Comparison of ENCODE assay signal across 19 cellular contexts in genomic region chr18:25288340-25288955, GRCh38.
DNase-seq lines count a peak whose midpoint lies in the region.
"Had no signal": no experiment of that assay in that cellular context is flagged by ENCODE, and none has a peak within 500 bp of the region (broad histone marks: within the 10 kb centered on the region; RNA-seq: fewer than 3 reads in every experiment).

No MANE protein-coding gene starts in this region.

- H3K79me1 ChIP-seq in mesenchymal stem cell (replicated peaks; ENCODE audit: low read length, poor library complexity, severe bottlenecking), result peaks cover 26% of the 10 kb centered on the region

- H3K27me3 ChIP-seq in MG63 (no peaks in the 10 kb centered on the region), mesenchymal stem cell (ENCODE audit: control insufficient read depth in 1 of 2, insufficient read depth in 1 of 2, low read length in 2 of 2) (no peaks in the 10 kb centered on the region), subcutaneous abdominal adipose tissue (ENCODE audit: control insufficient read depth in 5 of 5, insufficient read depth in 4 of 5, low read length in 5 of 5) (no peaks in the 10 kb centered on the region)
- H3K27me3 ChIP-seq: tibial artery had no signal

- no peak overlapping the region for H3K18ac ChIP-seq in mesenchymal stem cell (ENCODE audit: low read depth in 1 of 2, low read length in 2 of 2)

- H3K9me3 ChIP-seq in MG63 (no peaks in the 10 kb centered on the region), mesenchymal stem cell (ENCODE audit: control insufficient read depth, low read length) (no peaks in the 10 kb centered on the region), subcutaneous abdominal adipose tissue (ENCODE audit: control insufficient read depth in 5 of 5, low read length in 5 of 5) (no peaks in the 10 kb centered on the region)
- H3K9me3 ChIP-seq: Caco-2, tibial artery had no signal

- H3K23ac ChIP-seq in mesenchymal stem cell (ENCODE audit: low read length in 2 of 2), result no peak overlapping the region

- no peak overlapping the region for H4K8ac ChIP-seq in mesenchymal stem cell (ENCODE audit: low read length)

- H3K36me3 ChIP-seq in MG63, result no peaks in the 10 kb centered on the region
- no peaks in the 10 kb centered on the region for H3K36me3 ChIP-seq in mesenchymal stem cell (ENCODE audit: control insufficient read depth in 1 of 2, insufficient read depth in 2 of 2, low read depth in 1 of 2, low read length in 2 of 2)
- H3K36me3 ChIP-seq in subcutaneous abdominal adipose tissue (ENCODE audit: control insufficient read depth in 5 of 5, insufficient read depth in 5 of 5, low read length in 5 of 5), result no peaks in the 10 kb centered on the region
- H3K36me3 ChIP-seq: tibial artery had no signal

- H2BK5ac ChIP-seq in mesenchymal stem cell (ENCODE audit: low read depth, low read length, poor library complexity, severe bottlenecking), result no peak overlapping the region

- H3K4me1 ChIP-seq in mesenchymal stem cell (ENCODE audit: control insufficient read depth, insufficient read depth, low read depth, low read length), result peaks cover 2% of the 10 kb centered on the region
- peaks cover 0 to 58% (median 42%) of the 10 kb centered on the region in 5 donors for H3K4me1 ChIP-seq in subcutaneous abdominal adipose tissue (ENCODE audit: control insufficient read depth in 5 of 5, insufficient read depth in 5 of 5, low read length in 5 of 5)
- H3K4me1 ChIP-seq: Caco-2 had no signal

- no peak overlapping the region for H2BK15ac ChIP-seq in mesenchymal stem cell (ENCODE audit: low read depth, poor library complexity, severe bottlenecking)

- H2BK120ac ChIP-seq in mesenchymal stem cell (ENCODE audit: low read depth, low read length), result no peak overlapping the region

- peak overlapping the region; percentile 39 for H3K27ac ChIP-seq in mesenchymal stem cell (ENCODE audit: low read length, poor library complexity, severe bottlenecking)
- H3K27ac ChIP-seq in subcutaneous abdominal adipose tissue (ENCODE audit: low read depth, low read length), result peak overlapping the region; percentile 91

- H4K91ac ChIP-seq in mesenchymal stem cell (ENCODE audit: low read length), result no peak overlapping the region

- H2BK12ac ChIP-seq in mesenchymal stem cell (ENCODE audit: low read length in 2 of 2), result peak overlapping the region; percentile 40 to 50

- no peak overlapping the region for H2AFZ ChIP-seq in mesenchymal stem cell (ENCODE audit: low read depth, low read length)

- DNase-seq in MG63, result no peak
- DNase-seq in astrocyte of the hippocampus (ENCODE audit: low read depth, low spot score), result peak; percentile 16
- DNase-seq in mesenchymal stem cell, result no peak
- DNase-seq in stimulated activated CD4-positive, alpha-beta T cell treated with anti-CD3 and anti-CD28 coated beads, Interleukin-2, amount 100 ng/mL, for 24 hours, result no peak
- no peak for DNase-seq in NCI-H524 (lab: John Stamatoyannopoulos, UW)
- DNase-seq in activated T-cell treated with anti-CD3 and anti-CD28 coated beads, Interleukin-2, amount 50 U/mL, for 48 hours, result no peak
- DNase-seq: activated CD4-positive, alpha-beta T cell treated with anti-CD3 and anti-CD28 coated beads, Interleukin-2, amount 50 U/mL, for 1 hour; activated CD8-positive, alpha-beta memory T cell treated with anti-CD3 and anti-CD28 coated beads, Interleukin-2, amount 50 U/mL, for 4 hours; Caco-2; cerebellar nuclear complex; effector CD8-positive, alpha-beta T cell; hypothalamus; islet precursor cell; natural killer cell; NCI-H187 treated with DMSO at 0.1 percent for 48 hours; SHP77; T-helper 1 cell had no signal

- WGBS in mesenchymal stem cell, result 70% methylated on average over 4 of the region's 4 CpGs

- peak overlapping the region; percentile 91 for H3K9ac ChIP-seq in mesenchymal stem cell (ENCODE audit: low read length)
- H3K9ac ChIP-seq in subcutaneous abdominal adipose tissue (ENCODE audit: low read length in 5 of 5), result peak overlapping the region in 1 of 5 donors; percentile 63

- H2AK5ac ChIP-seq in mesenchymal stem cell (ENCODE audit: low read length, severe bottlenecking), result no peak overlapping the region

- H3K4me3 ChIP-seq in MG63 (peak overlapping the region; percentile 14), mesenchymal stem cell (ENCODE audit: insufficient read depth in 1 of 2, low read depth in 1 of 2, low read length in 2 of 2) (peak overlapping the region in 1 of 2 experiments; percentile 45), subcutaneous abdominal adipose tissue (ENCODE audit: low read depth in 1 of 5, low read length in 5 of 5) (no peak overlapping the region)
- H3K4me3 ChIP-seq: tibial artery had no signal

- no peak overlapping the region for H3K4ac ChIP-seq in mesenchymal stem cell (ENCODE audit: low read depth in 1 of 2, low read length in 2 of 2)

- H3K4me2 ChIP-seq in mesenchymal stem cell (ENCODE audit: low read length, poor library complexity, severe bottlenecking), result no peak overlapping the region

- H3K14ac ChIP-seq in mesenchymal stem cell (ENCODE audit: low read length in 2 of 2), result no peak overlapping the region
